21 cellular contexts compared by ENCODE assay signal in the genomic region with DNA sequence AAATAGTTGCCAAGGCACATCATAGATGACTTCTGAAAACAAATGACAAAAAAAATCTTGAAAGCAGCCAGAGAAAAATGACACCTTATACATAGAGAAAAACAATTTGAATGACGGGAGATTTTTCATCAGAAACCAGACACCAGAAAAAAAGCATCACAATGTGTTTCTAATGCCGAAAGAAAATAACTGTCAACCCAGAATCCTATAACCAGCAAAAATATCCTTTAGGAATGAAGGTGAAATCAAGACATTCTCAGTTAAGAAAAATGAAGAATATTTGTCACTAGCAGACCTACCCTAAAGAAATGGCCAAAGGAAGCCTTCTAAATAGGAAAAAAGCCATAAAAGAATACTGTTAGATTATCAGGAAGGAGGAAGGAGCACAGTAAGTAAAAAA. TPM values are rescaled to one million over a fixed set of nuclear protein-coding genes. Genes with fewer than 3 reads are reported as not detected.
A peak's percentile ranks its signal among the peaks of the same experiment; 100 is the strongest.
DNase-seq lines count a peak whose midpoint lies in the region; ATAC-seq, FAIRE-seq and TF ChIP-seq lines count a peak whose summit lies in the region.
"Had no signal": no experiment of that assay in that cellular context is flagged by ENCODE, and none has a peak within 500 bp of the region (broad histone marks: within the 10 kb centered on the region; RNA-seq: fewer than 3 reads in every experiment).

No MANE protein-coding gene starts in this region.

- TF ChIP-seq CTCF in SK-N-SH (IDR thresholded peaks at IDR 0.05) = no peak

- peaks cover 23% of the 10 kb centered on the region for H3K9me3 ChIP-seq in SK-N-SH
- H3K9me3 ChIP-seq: Caco-2 had no signal

- peaks cover 33% of the 10 kb centered on the region for H3K79me2 ChIP-seq in SK-N-SH (ENCODE audit: insufficient read depth)

- H3K9ac ChIP-seq in SK-N-SH = no peak overlapping the region
- H3K9ac ChIP-seq: BLaER1, GM23248 had no signal

- POLR2A ChIA-PET in SK-N-SH (lab: Yijun Ruan, JAX) = no interaction called here

- no peak for TF ChIP-seq POLR2A in GM12891 (IDR thresholded peaks at IDR 0.05; ENCODE audit: low read depth, low read length)

- H3K4me2 ChIP-seq in SK-N-SH = no peak overlapping the region
- H3K4me2 ChIP-seq: BLaER1 had no signal

- no peak overlapping the region for H3K27ac ChIP-seq in SK-N-SH (ENCODE audit: low read depth in 2 of 2, low read length in 1 of 2)
- H3K27ac ChIP-seq: 22Rv1, BLaER1, C4-2B, GM23248 had no signal

- H3K27me3 ChIP-seq in SK-N-SH (ENCODE audit: insufficient read depth) = no peaks in the 10 kb centered on the region
- H3K27me3 ChIP-seq: BLaER1 had no signal

- no peaks in the 10 kb centered on the region for H4K20me1 ChIP-seq in SK-N-SH (ENCODE audit: insufficient read depth)
- H4K20me1 ChIP-seq: BLaER1 had no signal

- H3F3A ChIP-seq in SK-N-SH (replicated peaks; ENCODE audit: insufficient read depth) = no peaks in the 10 kb centered on the region

- TF ChIP-seq RAD21 in SK-N-SH (IDR thresholded peaks at IDR 0.05; ENCODE audit: low read length) = no peak

- H3K9me2 ChIP-seq in SK-N-SH = no peaks in the 10 kb centered on the region

- no peak overlapping the region for H3K4me3 ChIP-seq in SK-N-SH (ENCODE audit: low read depth in 2 of 2, low read length in 1 of 2)
- H3K4me3 ChIP-seq: BLaER1, GM23248 had no signal

- H2AFZ ChIP-seq in SK-N-SH (ENCODE audit: low read depth) = no peak overlapping the region
- H2AFZ ChIP-seq: GM23248 had no signal

- FAIRE-seq in GM12891 (lab: Jason Lieb, UNC) = no peak
- FAIRE-seq: GM12892, GM19239, H1 had no signal

- CTCF ChIA-PET in SK-N-SH (lab: Yijun Ruan, JAX) = interaction anchor here (1.1 kb wide), 1 partner anchor 106 kb away, joined by 3 read pairs; no protein-coding TSS in a partner anchor

- DNase-seq in SK-N-SH (no peak), amniotic epithelial cell (ENCODE audit: low read depth) (peak; percentile 7), left kidney (ENCODE audit: low read depth, low spot score) (peak; percentile 38), GM12891 (ENCODE audit: insufficient read length, low spot score) (no peak), hepatic stellate cell (ENCODE audit: low spot score) (no peak)
- DNase-seq: Caco-2; CD4-positive, CD25-positive, alpha-beta regulatory T cell; CD8-positive, alpha-beta T cell; DMS153; DND-41; GM23248; H9; HFFc6 had no signal

- H3K4me1 ChIP-seq in SK-N-SH (ENCODE audit: control insufficient read depth in 1 of 2, insufficient read depth in 2 of 2, low read depth in 1 of 2, low read length in 1 of 2) = no peaks in the 10 kb centered on the region
- H3K4me1 ChIP-seq: BLaER1, Caco-2 had no signal

- H3K36me3 ChIP-seq in SK-N-SH (replicated peaks in 1 of 2; ENCODE audit: control insufficient read depth in 1 of 2, insufficient read depth in 2 of 2, low read length in 1 of 2) = peaks cover 79 to 86% of the 10 kb centered on the region in 2 experiments

- TF ChIP-seq EP300 in SK-N-SH (IDR thresholded peaks at IDR 0.05; ENCODE audit: borderline replicate concordance in 1 of 2, low read depth in 1 of 2, low read length in 1 of 2) = no peak

- no peak for ATAC-seq in SK-N-SH treated with all-trans-retinoic acid at 6 μM for 48 hours
- ATAC-seq: CD8-positive, alpha-beta T cell; HCT116 had no signal

- WGBS in SK-N-SH (ENCODE audit: low lambda C conversion rate) = 96% methylated on average over 2 of the region's 2 CpGs

TF ChIP-seq in SK-N-SH treated with all-trans-retinoic acid at 6 μM for 48 hours, 23 proteins besides CTCF, POLR2A, EP300 and RAD21:
- TF ChIP-seq ESRRG (CRISPR knock-in tag; IDR thresholded peaks at IDR 0.05) (no peak), TCF4 (CRISPR knock-in tag; IDR thresholded peaks at IDR 0.05; ENCODE audit: borderline replicate concordance) (no peak), ZNF8 (CRISPR knock-in tag; IDR thresholded peaks at IDR 0.05) (no peak), ZFP30 (CRISPR knock-in tag; IDR thresholded peaks at IDR 0.05) (peak; percentile 65)
TF ChIP-seq in SK-N-SH treated with all-trans-retinoic acid at 6 μM for 48 hours: peak in this region for 1.

TF ChIP-seq in SK-N-SH, 30 proteins besides CTCF, POLR2A, EP300 and RAD21 (continues in another document):
- TF ChIP-seq ELF1 (IDR thresholded peaks at IDR 0.05) (no peak), FOSL2 (IDR thresholded peaks at IDR 0.05; ENCODE audit: borderline replicate concordance, low read depth) (no peak), GATA2 (CRISPR knock-in tag; IDR thresholded peaks at IDR 0.05) (no peak), EZH2phosphoT487 (IDR thresholded peaks at IDR 0.05; ENCODE audit: borderline replicate concordance, low read depth) (no peak), TEAD4 (IDR thresholded peaks at IDR 0.05; ENCODE audit: borderline replicate concordance, insufficient read depth) (no peak), RFX5 (IDR thresholded peaks at IDR 0.05; ENCODE audit: low read length) (no peak), MEF2A (IDR thresholded peaks at IDR 0.05; ENCODE audit: borderline replicate concordance, low read depth) (no peak)
- TF ChIP-seq, protein P1, sequence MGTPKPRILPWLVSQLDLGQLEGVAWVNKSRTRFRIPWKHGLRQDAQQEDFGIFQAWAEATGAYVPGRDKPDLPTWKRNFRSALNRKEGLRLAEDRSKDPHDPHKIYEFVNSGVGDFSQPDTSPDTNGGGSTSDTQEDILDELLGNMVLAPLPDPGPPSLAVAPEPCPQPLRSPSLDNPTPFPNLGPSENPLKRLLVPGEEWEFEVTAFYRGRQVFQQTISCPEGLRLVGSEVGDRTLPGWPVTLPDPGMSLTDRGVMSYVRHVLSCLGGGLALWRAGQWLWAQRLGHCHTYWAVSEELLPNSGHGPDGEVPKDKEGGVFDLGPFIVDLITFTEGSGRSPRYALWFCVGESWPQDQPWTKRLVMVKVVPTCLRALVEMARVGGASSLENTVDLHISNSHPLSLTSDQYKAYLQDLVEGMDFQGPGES (IDR thresholded peaks at IDR 0.05; ENCODE audit: low read depth, low read length) = no peak
- TF ChIP-seq, protein P2, sequence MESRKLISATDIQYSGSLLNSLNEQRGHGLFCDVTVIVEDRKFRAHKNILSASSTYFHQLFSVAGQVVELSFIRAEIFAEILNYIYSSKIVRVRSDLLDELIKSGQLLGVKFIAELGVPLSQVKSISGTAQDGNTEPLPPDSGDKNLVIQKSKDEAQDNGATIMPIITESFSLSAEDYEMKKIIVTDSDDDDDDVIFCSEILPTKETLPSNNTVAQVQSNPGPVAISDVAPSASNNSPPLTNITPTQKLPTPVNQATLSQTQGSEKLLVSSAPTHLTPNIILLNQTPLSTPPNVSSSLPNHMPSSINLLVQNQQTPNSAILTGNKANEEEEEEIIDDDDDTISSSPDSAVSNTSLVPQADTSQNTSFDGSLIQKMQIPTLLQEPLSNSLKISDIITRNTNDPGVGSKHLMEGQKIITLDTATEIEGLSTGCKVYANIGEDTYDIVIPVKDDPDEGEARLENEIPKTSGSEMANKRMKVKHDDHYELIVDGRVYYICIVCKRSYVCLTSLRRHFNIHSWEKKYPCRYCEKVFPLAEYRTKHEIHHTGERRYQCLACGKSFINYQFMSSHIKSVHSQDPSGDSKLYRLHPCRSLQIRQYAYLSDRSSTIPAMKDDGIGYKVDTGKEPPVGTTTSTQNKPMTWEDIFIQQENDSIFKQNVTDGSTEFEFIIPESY (IDR thresholded peaks at IDR 0.05; ENCODE audit: borderline replicate concordance, low read depth) = no peak

TF ChIP-seq in GM12891, 5 proteins besides CTCF, POLR2A, EP300 and RAD21:
- TF ChIP-seq TAF1 (IDR thresholded peaks at IDR 0.05; ENCODE audit: low read depth, low read length) (no peak), POLR2AphosphoS5 (IDR thresholded peaks at IDR 0.05; ENCODE audit: low read depth, low read length) (no peak), POU2F2 (IDR thresholded peaks at IDR 0.05; ENCODE audit: low read depth, low read length) (no peak), SPI1 (IDR thresholded peaks at IDR 0.05; ENCODE audit: low read depth, low read length) (no peak), PAX5 (IDR thresholded peaks at IDR 0.05; ENCODE audit: insufficient read depth, low read length, severe bottlenecking) (no peak)

RNA-seq across cellular contexts. Expression of a gene that starts 54.0 kb away (rescaled TPM):
- polyA plus RNA-seq in SK-N-SH (2012; rRNA removed) = 53.9 and 62.0 TPM in 2 replicates
- polyA plus RNA-seq in SK-N-SH (2012; cell fraction: cytosol; rRNA removed) = 61.8 and 63.3 TPM in 2 replicates
- 43.2 and 78.6 TPM in 2 replicates for polyA plus RNA-seq in SK-N-SH (2012; cell fraction: nucleus; rRNA removed)
- 27.3 TPM for polyA plus RNA-seq in GM12891 (2012; ENCODE audit: low read depth, missing spikeins)

Comparison
In these comparisons a context has a peak if more than half of its experiments do, and no peak if none do; other contexts are left out.
1. DNase-seq: peak in amniotic epithelial cell (single experiment) and left kidney (single experiment); none in SK-N-SH (single experiment), GM12891 (single experiment) and hepatic stellate cell (single experiment).